In the genomic region with DNA sequence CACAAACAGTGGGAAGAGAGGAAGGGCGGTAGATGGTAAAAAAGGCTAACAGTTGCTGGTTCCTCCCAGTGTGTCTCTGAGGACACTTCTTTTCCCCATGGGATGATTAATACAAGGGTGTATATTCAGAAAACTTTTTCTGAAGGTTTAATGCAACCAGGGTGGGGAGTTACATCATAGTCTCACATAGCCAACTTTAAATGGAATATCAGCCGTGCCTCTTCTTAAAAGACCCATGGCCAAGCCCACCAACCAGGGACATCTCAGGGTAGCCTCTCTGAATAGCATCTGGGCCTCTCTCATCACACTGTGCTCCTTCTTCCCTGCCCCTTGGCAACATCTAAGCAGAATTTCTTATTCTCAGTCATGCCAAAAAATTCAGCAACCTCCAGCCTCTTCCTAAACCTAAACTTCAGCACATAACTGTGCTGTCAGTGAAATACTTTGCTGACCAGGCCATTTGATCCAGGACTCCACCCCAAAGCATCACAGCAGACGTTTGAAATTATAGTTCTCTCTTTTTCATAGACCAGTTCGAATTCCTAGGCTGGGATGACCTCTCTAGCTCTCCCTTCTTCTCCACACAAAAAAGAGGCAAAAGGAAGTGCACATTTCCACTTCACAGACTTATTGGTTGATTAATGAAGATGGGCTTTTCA, we compare ENCODE assay signal across 12 cellular contexts.
DNase-seq lines count a peak whose midpoint lies in the region; ATAC-seq and TF ChIP-seq lines count a peak whose summit lies in the region.
"Had no signal": no experiment of that assay in that cellular context is flagged by ENCODE, and none has a peak within 500 bp of the region (broad histone marks: within the 10 kb centered on the region; RNA-seq: fewer than 3 reads in every experiment).

No MANE protein-coding gene starts in this region.

- H3F3A ChIP-seq in MM.1S (ENCODE audit: insufficient read depth, low read length): no peaks in the 10 kb centered on the region

- no peaks in the 10 kb centered on the region for H3K9me3 ChIP-seq in RWPE2 (ENCODE audit: severe bottlenecking)
- no peaks in the 10 kb centered on the region for H3K9me3 ChIP-seq in osteoblast (ENCODE audit: low read depth, low read length)
- H3K9me3 ChIP-seq in MM.1S (replicated peaks; ENCODE audit: insufficient read depth, low read length): no peaks in the 10 kb centered on the region

- peak; percentile 29; the same call in 1 of the 3 replicates for ATAC-seq in RWPE2 (ENCODE audit: low read depth)
- no peak for ATAC-seq in left ventricle myocardium superior

- TF ChIP-seq CTCF in RWPE2 (IDR thresholded peaks at IDR 0.05; ENCODE audit: poor library complexity, severe bottlenecking): no peak
- TF ChIP-seq CTCF in osteoblast (IDR thresholded peaks at IDR 0.05; ENCODE audit: extremely low read depth, low read depth, low read length): no peak
- no peak for TF ChIP-seq CTCF in MM.1S (IDR thresholded peaks at IDR 0.05; ENCODE audit: low read length)

- intact Hi-C loops in left ventricle myocardium superior (cut with micrococcal nuclease): no loop called here

- H3K4me2 ChIP-seq in osteoblast (ENCODE audit: insufficient read depth, low read length) (peak overlapping the region; percentile 81), MM.1S (ENCODE audit: low read depth, low read length) (no peak overlapping the region)

- peak; percentile 85 for DNase-seq in EH (ENCODE audit: low read depth)
- DNase-seq in RWPE2 (ENCODE audit: low spot score): no peak
- DNase-seq in fibroblast of gingiva (ENCODE audit: low read depth): peak; percentile 81
- peak; percentile 93 for DNase-seq in osteoblast (ENCODE audit: insufficient read length, low spot score, missing footprints)
- DNase-seq in NCI-H2081 treated with DMSO at 0.1 percent for 48 hours (lab: John Stamatoyannopoulos, UW): no peak
- no peak for DNase-seq in MM.1S
- DNase-seq in NCI-H1417 (lab: John Stamatoyannopoulos, UW): no peak
- no peak for DNase-seq in left ventricle myocardium superior
- DNase-seq: activated T-cell treated with anti-CD3 and anti-CD28 coated beads for 4 hours, NCI-H526, right cardiac atrium, SHP77 treated with DMSO at 0.1 percent for 48 hours had no signal

- H3K4me1 ChIP-seq in RWPE2 (ENCODE audit: insufficient read depth, poor library complexity, severe bottlenecking): peaks cover 17% of the 10 kb centered on the region
- H3K4me1 ChIP-seq in osteoblast (ENCODE audit: insufficient read depth, low read length): peaks cover 27% of the 10 kb centered on the region
- no peaks in the 10 kb centered on the region for H3K4me1 ChIP-seq in MM.1S (ENCODE audit: low read length)

- H2AFZ ChIP-seq in osteoblast (ENCODE audit: low read length) (peak overlapping the region; percentile 19), MM.1S (ENCODE audit: low read length) (no peak overlapping the region)

- H3K27me3 ChIP-seq in RWPE2 (ENCODE audit: insufficient read depth, poor library complexity, severe bottlenecking): no peaks in the 10 kb centered on the region
- no peaks in the 10 kb centered on the region for H3K27me3 ChIP-seq in osteoblast (ENCODE audit: insufficient read depth, low read length)
- no peaks in the 10 kb centered on the region for H3K27me3 ChIP-seq in MM.1S (replicated peaks; ENCODE audit: insufficient read depth, low read length)

- H3K4me3 ChIP-seq in RWPE2 (ENCODE audit: severe bottlenecking) (no peak overlapping the region), osteoblast (ENCODE audit: insufficient read depth, low read length) (peak overlapping the region; percentile 39), MM.1S (ENCODE audit: low read length) (no peak overlapping the region)

- H3K36me3 ChIP-seq in RWPE2 (ENCODE audit: low read depth) (no peaks in the 10 kb centered on the region), osteoblast (ENCODE audit: insufficient read depth, low read length) (no peaks in the 10 kb centered on the region), MM.1S (replicated peaks; ENCODE audit: insufficient read depth, low read length) (no peaks in the 10 kb centered on the region)

- H3K9me2 ChIP-seq in MM.1S (replicated peaks; ENCODE audit: insufficient read depth, low read length): no peaks in the 10 kb centered on the region

- H3K79me2 ChIP-seq in osteoblast (ENCODE audit: insufficient read depth, low read length) (no peaks in the 10 kb centered on the region), MM.1S (ENCODE audit: low read length) (no peaks in the 10 kb centered on the region)

- H3K27ac ChIP-seq in RWPE2 (ENCODE audit: poor library complexity, severe bottlenecking) (peak overlapping the region; percentile 62), osteoblast (ENCODE audit: low read depth, low read length) (peak overlapping the region; percentile 90), MM.1S (ENCODE audit: low read length) (no peak overlapping the region)

- H4K20me1 ChIP-seq in osteoblast (ENCODE audit: insufficient read depth, low read length) (no peaks in the 10 kb centered on the region), MM.1S (ENCODE audit: insufficient read depth, low read length) (no peaks in the 10 kb centered on the region)

- no peak overlapping the region for H3K9ac ChIP-seq in MM.1S (ENCODE audit: low read length)

Comparison
In these comparisons a context has a peak if more than half of its experiments do, and no peak if none do; other contexts are left out.
1. DNase-seq: peak in EH (single experiment), fibroblast of gingiva (single experiment) and osteoblast (single experiment); none in RWPE2 (single experiment), NCI-H2081 treated with DMSO at 0.1 percent for 48 hours (single experiment), MM.1S (single experiment), NCI-H1417 (0 of 3) and left ventricle myocardium superior (single experiment).